ENCODE assay signal across 15 cellular contexts in the genomic region with DNA sequence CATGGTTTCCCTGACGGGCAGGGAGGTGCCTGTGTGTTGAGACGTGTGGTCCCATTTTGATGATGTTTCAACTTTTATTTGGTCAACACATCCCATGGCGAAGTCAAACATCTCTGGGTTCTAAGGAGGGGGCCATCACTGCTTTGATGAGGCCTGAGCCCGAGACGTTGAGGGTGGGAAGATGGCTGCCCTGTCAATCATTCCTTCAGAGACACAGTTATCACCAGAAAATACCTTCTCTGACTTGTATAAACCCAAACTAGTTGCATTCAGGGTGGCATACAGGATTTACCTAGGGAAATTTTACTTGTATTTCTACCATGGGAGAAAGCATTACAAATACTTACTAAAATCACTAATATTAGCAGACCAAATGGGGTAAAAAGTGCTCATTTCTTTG.
DNase-seq lines count a peak whose midpoint lies in the region; ATAC-seq, FAIRE-seq and TF ChIP-seq lines count a peak whose summit lies in the region.
"Had no signal": no experiment of that assay in that cellular context is flagged by ENCODE, and none has a peak within 500 bp of the region (broad histone marks: within the 10 kb centered on the region; RNA-seq: fewer than 3 reads in every experiment).

No MANE protein-coding gene starts in this region.

- DNase-seq in cardiac septum (ENCODE audit: low spot score), result peak; percentile 26
- no peak for DNase-seq in left ventricle myocardium superior
- DNase-seq in GM19239 (ENCODE audit: insufficient read length, low spot score), result no peak
- no peak for DNase-seq in activated B cell treated with CpG ODN at 0.5 μM for 24 hours
- DNase-seq in osteocyte (ENCODE audit: extremely low spot score, unreplicated experiment), result no peak
- DNase-seq in activated CD8-positive, alpha-beta memory T cell treated with anti-CD3 and anti-CD28 coated beads, Interleukin-2, amount 50 U/mL, for 48 hours, result no peak
- no peak for DNase-seq in T-helper 2 cell treated with Interferon-gamma antibody and Interleukin-4, amounts not matched to agents 5 μg/mL and 100 μg/mL, for 36 hours (ENCODE audit: low spot score)
- no peak for DNase-seq in DMS 273 treated with DMSO at 0.1 percent for 48 hours (lab: John Stamatoyannopoulos, UW)
- DNase-seq: BE2C, NCI-H1048, NCI-H146, NCI-H2227 treated with DMSO at 0.1 percent for 48 hours, NCI-H526, PC-3 had no signal

- POLR2A ChIA-PET in activated B cell treated with CpG ODN at 0.5 μM for 24 hours (lab: Charles Lee), result interaction anchor here (0.6 to 24.3 kb wide), 2 partner anchors 28 to 66 kb away, joined by 3 to 357 read pairs; no protein-coding TSS in a partner anchor

- H3K27ac Mint-ChIP-seq in activated B cell treated with CpG ODN at 0.5 μM for 24 hours, result peak overlapping the region; percentile 56
- H3K27ac Mint-ChIP-seq in osteocyte (ENCODE audit: unreplicated experiment), result peak overlapping the region; percentile 19
- H3K27ac Mint-ChIP-seq in T-helper 2 cell treated with Interferon-gamma antibody and Interleukin-4, amounts not matched to agents 5 μg/mL and 100 μg/mL, for 36 hours, result no peak overlapping the region

- no peaks in the 10 kb centered on the region for H3K9me3 Mint-ChIP-seq in activated B cell treated with CpG ODN at 0.5 μM for 24 hours
- H3K9me3 Mint-ChIP-seq in osteocyte (ENCODE audit: unreplicated experiment), result no peaks in the 10 kb centered on the region
- no peaks in the 10 kb centered on the region for H3K9me3 Mint-ChIP-seq in T-helper 2 cell treated with Interferon-gamma antibody and Interleukin-4, amounts not matched to agents 5 μg/mL and 100 μg/mL, for 36 hours

- intact Hi-C loops in cardiac septum (cut with DNase I) (no loop called here), left ventricle myocardium superior (cut with micrococcal nuclease) (no loop called here), activated B cell treated with CpG ODN at 0.5 μM for 24 hours (cut with micrococcal nuclease) (loop anchor here (2.0 to 10.0 kb wide), 2 partner anchors 63 to 217 kb away; no protein-coding TSS in a partner anchor)

- CTCF ChIA-PET in activated B cell treated with CpG ODN at 0.5 μM for 24 hours (lab: Charles Lee), result no interaction called here

- H3K4me1 Mint-ChIP-seq in activated B cell treated with CpG ODN at 0.5 μM for 24 hours, result peaks cover 85% of the 10 kb centered on the region
- H3K4me1 Mint-ChIP-seq in osteocyte (ENCODE audit: unreplicated experiment), result peaks cover 40% of the 10 kb centered on the region
- H3K4me1 Mint-ChIP-seq in T-helper 2 cell treated with Interferon-gamma antibody and Interleukin-4, amounts not matched to agents 5 μg/mL and 100 μg/mL, for 36 hours (ENCODE audit: low read depth), result peaks cover 6% of the 10 kb centered on the region

- H3K27me3 Mint-ChIP-seq in activated B cell treated with CpG ODN at 0.5 μM for 24 hours, result no peaks in the 10 kb centered on the region
- no peaks in the 10 kb centered on the region for H3K27me3 Mint-ChIP-seq in osteocyte (ENCODE audit: unreplicated experiment)
- H3K27me3 Mint-ChIP-seq in T-helper 2 cell treated with Interferon-gamma antibody and Interleukin-4, amounts not matched to agents 5 μg/mL and 100 μg/mL, for 36 hours (ENCODE audit: low read depth), result no peaks in the 10 kb centered on the region

- ATAC-seq in left ventricle myocardium superior, result no peak
- no peak for ATAC-seq in activated B cell treated with CpG ODN at 0.5 μM for 24 hours (ENCODE audit: low read depth)
- ATAC-seq: HCT116, PC-3 had no signal

- TF ChIP-seq CTCF in activated B cell treated with CpG ODN at 0.5 μM for 24 hours (IDR thresholded peaks at IDR 0.05) (no peak), osteocyte (IDR thresholded peaks at IDR 0.05) (no peak)

- peak; percentile 37 for FAIRE-seq in GM19239 (lab: Jason Lieb, UNC)

- H3K4me3 Mint-ChIP-seq in activated B cell treated with CpG ODN at 0.5 μM for 24 hours, result no peak overlapping the region
- H3K4me3 Mint-ChIP-seq in osteocyte (ENCODE audit: unreplicated experiment), result no peak overlapping the region
- no peak overlapping the region for H3K4me3 Mint-ChIP-seq in T-helper 2 cell treated with Interferon-gamma antibody and Interleukin-4, amounts not matched to agents 5 μg/mL and 100 μg/mL, for 36 hours

- H3K36me3 Mint-ChIP-seq in activated B cell treated with CpG ODN at 0.5 μM for 24 hours (ENCODE audit: low read depth), result peaks cover 71% of the 10 kb centered on the region
- peaks cover 12% of the 10 kb centered on the region for H3K36me3 Mint-ChIP-seq in osteocyte (ENCODE audit: unreplicated experiment)
- peaks cover 13% of the 10 kb centered on the region for H3K36me3 Mint-ChIP-seq in T-helper 2 cell treated with Interferon-gamma antibody and Interleukin-4, amounts not matched to agents 5 μg/mL and 100 μg/mL, for 36 hours (ENCODE audit: low read depth)
